In the genomic region with DNA sequence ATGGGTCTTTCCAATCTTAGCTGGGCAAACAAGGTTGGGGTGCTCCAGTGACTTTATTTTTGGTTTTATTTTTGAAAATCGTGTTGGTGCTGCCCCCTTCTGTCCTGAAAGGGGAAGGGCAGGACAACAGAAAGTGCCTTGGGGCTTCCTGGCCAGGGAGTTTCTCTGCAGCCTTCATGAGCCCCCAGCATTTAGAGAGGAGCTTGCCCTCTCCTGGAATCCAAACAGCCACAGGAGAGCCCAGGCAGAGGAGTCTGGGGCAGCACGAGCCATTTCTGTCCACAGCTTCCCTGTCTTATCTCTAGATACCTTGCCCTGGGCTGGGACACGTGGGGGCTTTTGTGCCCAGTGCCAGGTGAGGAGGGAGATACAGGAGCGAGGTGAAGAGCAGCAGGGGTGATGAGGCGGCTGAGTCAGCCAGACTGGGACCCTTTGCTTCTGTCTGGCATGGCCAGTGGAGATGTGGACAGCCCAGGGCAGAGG, we compare ENCODE assay signal across 1 cellular context.
TF ChIP-seq lines count a peak whose summit lies in the region.

No MANE protein-coding gene starts in this region.

TF ChIP-seq in GM23338, 12 proteins besides CTCF, POLR2A, EP300 and RAD21:
- TF ChIP-seq NANOG (IDR thresholded peaks at IDR 0.05; ENCODE audit: borderline replicate concordance) (no peak), EZH2phosphoT487 (IDR thresholded peaks at IDR 0.05; ENCODE audit: unreplicated experiment) (no peak), POLR2AphosphoS5 (IDR thresholded peaks at IDR 0.05; ENCODE audit: low read depth) (no peak), STAT1 (IDR thresholded peaks at IDR 0.05; ENCODE audit: unreplicated experiment) (no peak), EZH2 (IDR thresholded peaks at IDR 0.05; ENCODE audit: low read depth, unreplicated experiment) (no peak), ZNF114 (CRISPR knock-in tag; IDR thresholded peaks at IDR 0.05) (no peak), JUNB (IDR thresholded peaks at IDR 0.05; ENCODE audit: unreplicated experiment) (no peak), ZNF331 (CRISPR knock-in tag; IDR thresholded peaks at IDR 0.05; ENCODE audit: low read depth) (no peak), CREB1 (CRISPR knock-in tag; IDR thresholded peaks at IDR 0.05; ENCODE audit: low read depth) (no peak)
- TF ChIP-seq, protein P1, sequence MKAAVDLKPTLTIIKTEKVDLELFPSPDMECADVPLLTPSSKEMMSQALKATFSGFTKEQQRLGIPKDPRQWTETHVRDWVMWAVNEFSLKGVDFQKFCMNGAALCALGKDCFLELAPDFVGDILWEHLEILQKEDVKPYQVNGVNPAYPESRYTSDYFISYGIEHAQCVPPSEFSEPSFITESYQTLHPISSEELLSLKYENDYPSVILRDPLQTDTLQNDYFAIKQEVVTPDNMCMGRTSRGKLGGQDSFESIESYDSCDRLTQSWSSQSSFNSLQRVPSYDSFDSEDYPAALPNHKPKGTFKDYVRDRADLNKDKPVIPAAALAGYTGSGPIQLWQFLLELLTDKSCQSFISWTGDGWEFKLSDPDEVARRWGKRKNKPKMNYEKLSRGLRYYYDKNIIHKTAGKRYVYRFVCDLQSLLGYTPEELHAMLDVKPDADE (IDR thresholded peaks at IDR 0.05), result no peak
- TF ChIP-seq, protein P2, sequence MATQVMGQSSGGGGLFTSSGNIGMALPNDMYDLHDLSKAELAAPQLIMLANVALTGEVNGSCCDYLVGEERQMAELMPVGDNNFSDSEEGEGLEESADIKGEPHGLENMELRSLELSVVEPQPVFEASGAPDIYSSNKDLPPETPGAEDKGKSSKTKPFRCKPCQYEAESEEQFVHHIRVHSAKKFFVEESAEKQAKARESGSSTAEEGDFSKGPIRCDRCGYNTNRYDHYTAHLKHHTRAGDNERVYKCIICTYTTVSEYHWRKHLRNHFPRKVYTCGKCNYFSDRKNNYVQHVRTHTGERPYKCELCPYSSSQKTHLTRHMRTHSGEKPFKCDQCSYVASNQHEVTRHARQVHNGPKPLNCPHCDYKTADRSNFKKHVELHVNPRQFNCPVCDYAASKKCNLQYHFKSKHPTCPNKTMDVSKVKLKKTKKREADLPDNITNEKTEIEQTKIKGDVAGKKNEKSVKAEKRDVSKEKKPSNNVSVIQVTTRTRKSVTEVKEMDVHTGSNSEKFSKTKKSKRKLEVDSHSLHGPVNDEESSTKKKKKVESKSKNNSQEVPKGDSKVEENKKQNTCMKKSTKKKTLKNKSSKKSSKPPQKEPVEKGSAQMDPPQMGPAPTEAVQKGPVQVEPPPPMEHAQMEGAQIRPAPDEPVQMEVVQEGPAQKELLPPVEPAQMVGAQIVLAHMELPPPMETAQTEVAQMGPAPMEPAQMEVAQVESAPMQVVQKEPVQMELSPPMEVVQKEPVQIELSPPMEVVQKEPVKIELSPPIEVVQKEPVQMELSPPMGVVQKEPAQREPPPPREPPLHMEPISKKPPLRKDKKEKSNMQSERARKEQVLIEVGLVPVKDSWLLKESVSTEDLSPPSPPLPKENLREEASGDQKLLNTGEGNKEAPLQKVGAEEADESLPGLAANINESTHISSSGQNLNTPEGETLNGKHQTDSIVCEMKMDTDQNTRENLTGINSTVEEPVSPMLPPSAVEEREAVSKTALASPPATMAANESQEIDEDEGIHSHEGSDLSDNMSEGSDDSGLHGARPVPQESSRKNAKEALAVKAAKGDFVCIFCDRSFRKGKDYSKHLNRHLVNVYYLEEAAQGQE (IDR thresholded peaks at IDR 0.05; ENCODE audit: unreplicated experiment), result no peak
- TF ChIP-seq, protein P3, sequence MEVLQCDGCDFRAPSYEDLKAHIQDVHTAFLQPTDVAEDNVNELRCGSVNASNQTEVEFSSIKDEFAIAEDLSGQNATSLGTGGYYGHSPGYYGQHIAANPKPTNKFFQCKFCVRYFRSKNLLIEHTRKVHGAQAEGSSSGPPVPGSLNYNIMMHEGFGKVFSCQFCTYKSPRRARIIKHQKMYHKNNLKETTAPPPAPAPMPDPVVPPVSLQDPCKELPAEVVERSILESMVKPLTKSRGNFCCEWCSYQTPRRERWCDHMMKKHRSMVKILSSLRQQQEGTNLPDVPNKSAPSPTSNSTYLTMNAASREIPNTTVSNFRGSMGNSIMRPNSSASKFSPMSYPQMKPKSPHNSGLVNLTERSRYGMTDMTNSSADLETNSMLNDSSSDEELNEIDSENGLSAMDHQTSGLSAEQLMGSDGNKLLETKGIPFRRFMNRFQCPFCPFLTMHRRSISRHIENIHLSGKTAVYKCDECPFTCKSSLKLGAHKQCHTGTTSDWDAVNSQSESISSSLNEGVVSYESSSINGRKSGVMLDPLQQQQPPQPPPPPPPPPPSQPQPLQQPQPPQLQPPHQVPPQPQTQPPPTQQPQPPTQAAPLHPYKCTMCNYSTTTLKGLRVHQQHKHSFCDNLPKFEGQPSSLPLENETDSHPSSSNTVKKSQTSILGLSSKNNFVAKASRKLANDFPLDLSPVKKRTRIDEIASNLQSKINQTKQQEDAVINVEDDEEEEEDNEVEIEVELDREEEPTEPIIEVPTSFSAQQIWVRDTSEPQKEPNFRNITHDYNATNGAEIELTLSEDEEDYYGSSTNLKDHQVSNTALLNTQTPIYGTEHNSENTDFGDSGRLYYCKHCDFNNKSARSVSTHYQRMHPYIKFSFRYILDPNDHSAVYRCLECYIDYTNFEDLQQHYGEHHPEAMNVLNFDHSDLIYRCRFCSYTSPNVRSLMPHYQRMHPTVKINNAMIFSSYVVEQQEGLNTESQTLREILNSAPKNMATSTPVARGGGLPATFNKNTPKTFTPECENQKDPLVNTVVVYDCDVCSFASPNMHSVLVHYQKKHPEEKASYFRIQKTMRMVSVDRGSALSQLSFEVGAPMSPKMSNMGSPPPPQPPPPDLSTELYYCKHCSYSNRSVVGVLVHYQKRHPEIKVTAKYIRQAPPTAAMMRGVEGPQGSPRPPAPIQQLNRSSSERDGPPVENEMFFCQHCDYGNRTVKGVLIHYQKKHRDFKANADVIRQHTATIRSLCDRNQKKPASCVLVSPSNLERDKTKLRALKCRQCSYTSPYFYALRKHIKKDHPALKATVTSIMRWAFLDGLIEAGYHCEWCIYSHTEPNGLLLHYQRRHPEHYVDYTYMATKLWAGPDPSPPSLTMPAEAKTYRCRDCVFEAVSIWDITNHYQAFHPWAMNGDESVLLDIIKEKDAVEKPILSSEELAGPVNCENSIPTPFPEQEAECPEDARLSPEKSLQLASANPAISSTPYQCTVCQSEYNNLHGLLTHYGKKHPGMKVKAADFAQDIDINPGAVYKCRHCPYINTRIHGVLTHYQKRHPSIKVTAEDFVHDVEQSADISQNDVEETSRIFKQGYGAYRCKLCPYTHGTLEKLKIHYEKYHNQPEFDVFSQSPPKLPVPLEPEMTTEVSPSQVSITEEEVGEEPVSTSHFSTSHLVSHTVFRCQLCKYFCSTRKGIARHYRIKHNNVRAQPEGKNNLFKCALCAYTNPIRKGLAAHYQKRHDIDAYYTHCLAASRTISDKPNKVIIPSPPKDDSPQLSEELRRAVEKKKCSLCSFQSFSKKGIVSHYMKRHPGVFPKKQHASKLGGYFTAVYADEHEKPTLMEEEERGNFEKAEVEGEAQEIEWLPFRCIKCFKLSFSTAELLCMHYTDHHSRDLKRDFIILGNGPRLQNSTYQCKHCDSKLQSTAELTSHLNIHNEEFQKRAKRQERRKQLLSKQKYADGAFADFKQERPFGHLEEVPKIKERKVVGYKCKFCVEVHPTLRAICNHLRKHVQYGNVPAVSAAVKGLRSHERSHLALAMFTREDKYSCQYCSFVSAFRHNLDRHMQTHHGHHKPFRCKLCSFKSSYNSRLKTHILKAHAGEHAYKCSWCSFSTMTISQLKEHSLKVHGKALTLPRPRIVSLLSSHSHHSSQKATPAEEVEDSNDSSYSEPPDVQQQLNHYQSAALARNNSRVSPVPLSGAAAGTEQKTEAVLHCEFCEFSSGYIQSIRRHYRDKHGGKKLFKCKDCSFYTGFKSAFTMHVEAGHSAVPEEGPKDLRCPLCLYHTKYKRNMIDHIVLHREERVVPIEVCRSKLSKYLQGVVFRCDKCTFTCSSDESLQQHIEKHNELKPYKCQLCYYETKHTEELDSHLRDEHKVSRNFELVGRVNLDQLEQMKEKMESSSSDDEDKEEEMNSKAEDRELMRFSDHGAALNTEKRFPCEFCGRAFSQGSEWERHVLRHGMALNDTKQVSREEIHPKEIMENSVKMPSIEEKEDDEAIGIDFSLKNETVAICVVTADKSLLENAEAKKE (CRISPR knock-in tag; IDR thresholded peaks at IDR 0.05), result no peak
TF ChIP-seq in GM23338: peak in this region for 0.
